9 cellular contexts compared by ENCODE assay signal in genomic region chr14:50060871-50061663, GRCh38. TPM values are rescaled to one million over a fixed set of nuclear protein-coding genes. Genes with fewer than 3 reads are reported as not detected.
DNase-seq lines count a peak whose midpoint lies in the region; ATAC-seq and TF ChIP-seq lines count a peak whose summit lies in the region.
"Had no signal": no experiment of that assay in that cellular context is flagged by ENCODE, and none has a peak within 500 bp of the region (broad histone marks: within the 10 kb centered on the region; RNA-seq: fewer than 3 reads in every experiment).

No MANE protein-coding gene starts in this region.

- 31 to 58% methylated on average over 12 of the region's 12 CpGs for WGBS in upper lobe of left lung, 2 donors

- H3K36me3 ChIP-seq in muscle layer of colon (ENCODE audit: insufficient read depth, low read length) (no peaks in the 10 kb centered on the region), upper lobe of left lung (no peaks in the 10 kb centered on the region)
- H3K36me3 ChIP-seq: HAP-1 had no signal

- peak in 1 of 6 experiments; percentile 40 for TF ChIP-seq CTCF in upper lobe of left lung (IDR thresholded peaks at IDR 0.05)

- DNase-seq in AG08395 (ENCODE audit: low spot score) (peak; percentile 93), NAMALWA (ENCODE audit: low spot score) (peak; percentile 13), epithelial cell of prostate (ENCODE audit: low read depth, low spot score) (peak; percentile 73), upper lobe of left lung (peak in 1 of 2 donors; percentile 64), DMS153 (lab: John Stamatoyannopoulos, UW) (no peak)
- DNase-seq in activated CD4-positive, alpha-beta memory T cell treated with anti-CD3 and anti-CD28 coated beads for 36 hours: peak; percentile 71

- no peak for TF ChIP-seq EP300 in upper lobe of left lung (IDR thresholded peaks at IDR 0.05)

- CTCF ChIA-PET in activated CD4-positive, alpha-beta memory T cell treated with anti-CD3 and anti-CD28 coated beads for 36 hours (lab: Charles Lee): interaction anchor here (1.0 to 5.0 kb wide), 15 partner anchors 15 to 209 kb away, joined by 3 to 64 read pairs (median 9); partner anchors contain the start of gene NEMF

- H3K4me1 Mint-ChIP-seq in activated CD4-positive, alpha-beta memory T cell treated with anti-CD3 and anti-CD28 coated beads for 36 hours (ENCODE audit: low read depth): peaks cover 73% of the 10 kb centered on the region

- intact Hi-C loops in activated CD4-positive, alpha-beta memory T cell treated with anti-CD3 and anti-CD28 coated beads for 36 hours (cut with micrococcal nuclease): loop anchor here (5.0 kb wide), 1 partner anchor 439 kb away; the partner anchor contains the start of genes MGAT2 and RPL36AL

- no peak overlapping the region for H3K9ac ChIP-seq in muscle layer of colon (ENCODE audit: low read length)

- H3K4me1 ChIP-seq in muscle layer of colon (ENCODE audit: insufficient read depth, low read length): peaks cover 21% of the 10 kb centered on the region
- peaks cover 20 to 30% (median 26%) of the 10 kb centered on the region in 4 donors for H3K4me1 ChIP-seq in upper lobe of left lung

- H3K9me3 Mint-ChIP-seq in activated CD4-positive, alpha-beta memory T cell treated with anti-CD3 and anti-CD28 coated beads for 36 hours: no peaks in the 10 kb centered on the region

- H3K9me3 ChIP-seq in muscle layer of colon (ENCODE audit: low read length) (no peaks in the 10 kb centered on the region), upper lobe of left lung (no peaks in the 10 kb centered on the region)
- H3K9me3 ChIP-seq: HAP-1 had no signal

- H3K27ac ChIP-seq in epithelial cell of prostate (peak overlapping the region; percentile 95), muscle layer of colon (ENCODE audit: low read depth, low read length) (peak overlapping the region; percentile 79), upper lobe of left lung (peak overlapping the region; percentile 57 to 82 (median 72))

- H3K4me3 ChIP-seq in muscle layer of colon (ENCODE audit: low read depth in 1 of 2, low read length in 2 of 2): no peak overlapping the region
- H3K4me3 ChIP-seq in upper lobe of left lung: no peak overlapping the region
- H3K4me3 ChIP-seq: HAP-1 had no signal

- no peaks in the 10 kb centered on the region for H3K27me3 Mint-ChIP-seq in activated CD4-positive, alpha-beta memory T cell treated with anti-CD3 and anti-CD28 coated beads for 36 hours

- peak overlapping the region; percentile 99 for H3K27ac Mint-ChIP-seq in activated CD4-positive, alpha-beta memory T cell treated with anti-CD3 and anti-CD28 coated beads for 36 hours

- H3K27me3 ChIP-seq in muscle layer of colon (ENCODE audit: control insufficient read depth in 1 of 2, insufficient read depth in 2 of 2, low read length in 2 of 2) (no peaks in the 10 kb centered on the region), upper lobe of left lung (no peaks in the 10 kb centered on the region)

- peaks cover 10% of the 10 kb centered on the region for H3K36me3 Mint-ChIP-seq in activated CD4-positive, alpha-beta memory T cell treated with anti-CD3 and anti-CD28 coated beads for 36 hours

- POLR2A ChIA-PET in activated CD4-positive, alpha-beta memory T cell treated with anti-CD3 and anti-CD28 coated beads for 36 hours (lab: Charles Lee): interaction anchor here (1.0 to 6.0 kb wide), 21 partner anchors 8 to 440 kb away, joined by 3 to 137 read pairs (median 11); partner anchors contain the start of genes ARF6, MGAT2, NEMF and RPL36AL

- peak overlapping the region; percentile 96 for H3K4me3 Mint-ChIP-seq in activated CD4-positive, alpha-beta memory T cell treated with anti-CD3 and anti-CD28 coated beads for 36 hours

- ATAC-seq in GM18909 (IDR thresholded peaks at IDR 0.05; ENCODE audit: poor library complexity, unreplicated experiment): peak; percentile 29
- peak in 1 of 2 donors; percentile 84 for ATAC-seq in upper lobe of left lung (ENCODE audit: low FRiP score in 2 of 2)

- TF ChIP-seq POLR2A in upper lobe of left lung (IDR thresholded peaks at IDR 0.05): no peak

RNA-seq across cellular contexts. Expression of gene VCPKMT, which starts 55.3 kb away (rescaled TPM):
- 10 to 100 TPM in 1 of 2 experiments, 1 to 10 TPM in 1; 7.7 to 10.1 TPM for total RNA-seq in activated CD4-positive, alpha-beta memory T cell treated with anti-CD3 and anti-CD28 coated beads for 36 hours
- 1 to 10 TPM; 3.0 to 9.9 (median 5.9) TPM for total RNA-seq in upper lobe of left lung
